In genomic region chr20:47654370-47654769, GRCh38 we compare ENCODE assay signal across 14 cellular contexts.
DNase-seq lines count a peak whose midpoint lies in the region; ATAC-seq and TF ChIP-seq lines count a peak whose summit lies in the region.
"Had no signal": no experiment of that assay in that cellular context is flagged by ENCODE, and none has a peak within 500 bp of the region (broad histone marks: within the 10 kb centered on the region; RNA-seq: fewer than 3 reads in every experiment).

No MANE protein-coding gene starts in this region.

- peak overlapping the region; percentile 1; the same call in 1 of the 2 replicates for H3K27ac ChIP-seq in GM23338 (ENCODE audit: low read depth)
- H3K27ac ChIP-seq in endodermal cell (ENCODE audit: low read depth, low read length), result no peak overlapping the region
- no peak overlapping the region for H3K27ac ChIP-seq in neural progenitor cell
- no peak overlapping the region for H3K27ac ChIP-seq in osteoblast (ENCODE audit: low read depth, low read length)
- H3K27ac ChIP-seq: BLaER1 treated with 17β-estradiol and CSF1 and Interleukin-3, amounts not matched to agents 10 nM and 100 nM had no signal

- no peaks in the 10 kb centered on the region for H3K9me3 Mint-ChIP-seq in GM23338
- H3K9me3 Mint-ChIP-seq in endodermal cell, result no peaks in the 10 kb centered on the region
- H3K9me3 Mint-ChIP-seq in neural progenitor cell, result no peaks in the 10 kb centered on the region

- peaks cover 49% of the 10 kb centered on the region for H3K4me1 Mint-ChIP-seq in GM23338
- peaks cover 23% of the 10 kb centered on the region for H3K4me1 Mint-ChIP-seq in endodermal cell
- peaks cover 16% of the 10 kb centered on the region for H3K4me1 Mint-ChIP-seq in neural progenitor cell

- H3K4me3 Mint-ChIP-seq in GM23338 (peak overlapping the region; percentile 18), endodermal cell (no peak overlapping the region), neural progenitor cell (no peak overlapping the region)

- peaks cover 29% of the 10 kb centered on the region for H3K36me3 Mint-ChIP-seq in GM23338 (ENCODE audit: low read depth)
- peaks cover 63% of the 10 kb centered on the region for H3K36me3 Mint-ChIP-seq in endodermal cell (ENCODE audit: low read depth)
- peaks cover 20% of the 10 kb centered on the region for H3K36me3 Mint-ChIP-seq in neural progenitor cell

- peak overlapping the region; percentile 83 for H3K27ac Mint-ChIP-seq in GM23338
- no peak overlapping the region for H3K27ac Mint-ChIP-seq in endodermal cell
- no peak overlapping the region for H3K27ac Mint-ChIP-seq in neural progenitor cell

- ATAC-seq in GM23338, result peak; percentile 81
- no peak for ATAC-seq in HG03196 (IDR thresholded peaks at IDR 0.05; ENCODE audit: unreplicated experiment)
- ATAC-seq in GM18867 (IDR thresholded peaks at IDR 0.05; ENCODE audit: unreplicated experiment), result no peak

- H3K4me1 ChIP-seq in GM23338 (ENCODE audit: insufficient read depth) (peaks cover 32% of the 10 kb centered on the region), endodermal cell (ENCODE audit: control insufficient read depth, insufficient read depth, low read length) (no peaks in the 10 kb centered on the region), neural progenitor cell (peaks cover 34% of the 10 kb centered on the region), osteoblast (ENCODE audit: insufficient read depth, low read length) (no peaks in the 10 kb centered on the region)

- H3K36me3 ChIP-seq in GM23338 (ENCODE audit: insufficient read depth), result 0 out of 2 replicates have a peak, but pooled peaks cover 16% of the 10 kb centered on the region
- H3K36me3 ChIP-seq in endodermal cell (ENCODE audit: control insufficient read depth, insufficient read depth, low read length), result peaks cover 86% of the 10 kb centered on the region
- peaks cover 36% of the 10 kb centered on the region for H3K36me3 ChIP-seq in neural progenitor cell
- H3K36me3 ChIP-seq in osteoblast (ENCODE audit: insufficient read depth, low read length), result peaks cover 28% of the 10 kb centered on the region

- WGBS in endodermal cell (ENCODE audit: insufficient coverage in 1 of 2, insufficient read length in 1 of 2), 2 experiments, result no CpG with 5 or more reads among the region's 1 CpG

- H3K79me2 ChIP-seq in GM23338 (replicated peaks; ENCODE audit: insufficient read depth) (no peaks in the 10 kb centered on the region), neural progenitor cell (ENCODE audit: low read depth) (no peaks in the 10 kb centered on the region), osteoblast (ENCODE audit: insufficient read depth, low read length) (no peaks in the 10 kb centered on the region)

- H3K4me2 ChIP-seq in GM23338, result peak overlapping the region; percentile 65
- H3K4me2 ChIP-seq in neural progenitor cell, result peak overlapping the region; percentile 14
- no peak overlapping the region for H3K4me2 ChIP-seq in osteoblast (ENCODE audit: insufficient read depth, low read length)
- H3K4me2 ChIP-seq: BLaER1 treated with 17β-estradiol and CSF1 and Interleukin-3, amounts not matched to agents 10 nM and 100 nM; SK-N-SH had no signal

- peaks cover 5% of the 10 kb centered on the region for H3K27me3 Mint-ChIP-seq in GM23338 (ENCODE audit: insufficient read depth, low read depth, poor library complexity)
- H3K27me3 Mint-ChIP-seq in endodermal cell (ENCODE audit: insufficient read depth), result no peaks in the 10 kb centered on the region
- no peaks in the 10 kb centered on the region for H3K27me3 Mint-ChIP-seq in neural progenitor cell (ENCODE audit: insufficient read depth, low read depth)

- no peak overlapping the region for H2AFZ ChIP-seq in GM23338
- H2AFZ ChIP-seq in neural progenitor cell (replicated peaks), result no peak overlapping the region
- no peak overlapping the region for H2AFZ ChIP-seq in osteoblast (ENCODE audit: low read length)

- H3K9me3 ChIP-seq in endodermal cell (ENCODE audit: control insufficient read depth, low read length) (no peaks in the 10 kb centered on the region), neural progenitor cell (ENCODE audit: low read depth) (no peaks in the 10 kb centered on the region), osteoblast (ENCODE audit: low read depth, low read length) (no peaks in the 10 kb centered on the region)
- H3K9me3 ChIP-seq: BLaER1 treated with 17β-estradiol and CSF1 and Interleukin-3, amounts not matched to agents 10 nM and 100 nM; SK-N-SH had no signal

- H3K4me3 ChIP-seq in GM23338 (peak overlapping the region; percentile 24), endodermal cell (ENCODE audit: low read length) (no peak overlapping the region), neural progenitor cell (no peak overlapping the region), osteoblast (ENCODE audit: insufficient read depth, low read length) (no peak overlapping the region)
- H3K4me3 ChIP-seq: BLaER1 treated with 17β-estradiol and CSF1 and Interleukin-3, amounts not matched to agents 10 nM and 100 nM had no signal

- DNase-seq in GM23338 (ENCODE audit: low spot score) (peak; percentile 54), NCI-H82 treated with DMSO at 0.1 percent for 48 hours (lab: John Stamatoyannopoulos, UW; ENCODE audit: unreplicated experiment) (peak; percentile 12), endodermal cell (peak; percentile 47), neural progenitor cell (ENCODE audit: low spot score) (no peak), osteoblast (ENCODE audit: insufficient read length, low spot score, missing footprints) (no peak)
- DNase-seq: DND-41, NCI-H1105, NCI-H2081 treated with DMSO at 0.1 percent for 48 hours, NCI-H446 treated with DMSO at 0.1 percent for 48 hours, SHP77 treated with DMSO at 0.1 percent for 48 hours, SK-N-SH had no signal

- TF ChIP-seq CTCF in GM23338 (conservative IDR thresholded peaks at IDR 0.05; ENCODE audit: low read depth in 2 of 2) (no peak), endodermal cell (conservative IDR thresholded peaks at IDR 0.05) (no peak), neural progenitor cell (IDR thresholded peaks at IDR 0.05) (no peak), osteoblast (IDR thresholded peaks at IDR 0.05; ENCODE audit: extremely low read depth, low read depth, low read length) (no peak)

- no peaks in the 10 kb centered on the region for H3K9me2 ChIP-seq in GM23338 (ENCODE audit: insufficient read depth)
- H3K9me2 ChIP-seq: SK-N-SH had no signal

- H3K27me3 ChIP-seq in GM23338 (ENCODE audit: insufficient read depth) (no peaks in the 10 kb centered on the region), endodermal cell (ENCODE audit: control insufficient read depth, insufficient read depth, low read length, poor library complexity, severe bottlenecking) (no peaks in the 10 kb centered on the region), neural progenitor cell (no peaks in the 10 kb centered on the region), osteoblast (ENCODE audit: insufficient read depth, low read length) (no peaks in the 10 kb centered on the region)
- H3K27me3 ChIP-seq: BLaER1 treated with 17β-estradiol and CSF1 and Interleukin-3, amounts not matched to agents 10 nM and 100 nM had no signal

- H3F3A ChIP-seq in GM23338 (replicated peaks; ENCODE audit: low read depth) (no peaks in the 10 kb centered on the region), neural progenitor cell (ENCODE audit: low read depth) (no peaks in the 10 kb centered on the region)

- H3K9ac ChIP-seq in endodermal cell (ENCODE audit: extremely low read depth, low read length, poor library complexity, severe bottlenecking), result peak overlapping the region; percentile 16
- no peak overlapping the region for H3K9ac ChIP-seq in neural progenitor cell
- H3K9ac ChIP-seq: BLaER1 treated with 17β-estradiol and CSF1 and Interleukin-3, amounts not matched to agents 10 nM and 100 nM; SK-N-SH had no signal

- no peaks in the 10 kb centered on the region for H4K20me1 ChIP-seq in GM23338 (replicated peaks; ENCODE audit: insufficient read depth)
- H4K20me1 ChIP-seq in neural progenitor cell (ENCODE audit: low read depth), result peaks cover 20% of the 10 kb centered on the region
- H4K20me1 ChIP-seq in osteoblast (ENCODE audit: insufficient read depth, low read length), result no peaks in the 10 kb centered on the region

TF ChIP-seq in GM23338, 12 proteins besides CTCF, POLR2A, EP300 and RAD21:
- TF ChIP-seq NANOG (IDR thresholded peaks at IDR 0.05; ENCODE audit: borderline replicate concordance) (no peak), JUNB (IDR thresholded peaks at IDR 0.05; ENCODE audit: unreplicated experiment) (no peak), EZH2 (IDR thresholded peaks at IDR 0.05; ENCODE audit: low read depth, unreplicated experiment) (no peak), ZNF114 (CRISPR knock-in tag; IDR thresholded peaks at IDR 0.05) (no peak), REST (IDR thresholded peaks at IDR 0.05; ENCODE audit: unreplicated experiment) (no peak), STAT1 (IDR thresholded peaks at IDR 0.05; ENCODE audit: unreplicated experiment) (no peak)

Comparison
In these comparisons a context has a peak if more than half of its experiments do, and no peak if none do; other contexts are left out.
1. DNase-seq: peak in GM23338 (single experiment), NCI-H82 treated with DMSO at 0.1 percent for 48 hours (single experiment) and endodermal cell (single experiment); none in neural progenitor cell (single experiment) and osteoblast (single experiment).